ENCODE assay signal across 11 cellular contexts in the genomic region with DNA sequence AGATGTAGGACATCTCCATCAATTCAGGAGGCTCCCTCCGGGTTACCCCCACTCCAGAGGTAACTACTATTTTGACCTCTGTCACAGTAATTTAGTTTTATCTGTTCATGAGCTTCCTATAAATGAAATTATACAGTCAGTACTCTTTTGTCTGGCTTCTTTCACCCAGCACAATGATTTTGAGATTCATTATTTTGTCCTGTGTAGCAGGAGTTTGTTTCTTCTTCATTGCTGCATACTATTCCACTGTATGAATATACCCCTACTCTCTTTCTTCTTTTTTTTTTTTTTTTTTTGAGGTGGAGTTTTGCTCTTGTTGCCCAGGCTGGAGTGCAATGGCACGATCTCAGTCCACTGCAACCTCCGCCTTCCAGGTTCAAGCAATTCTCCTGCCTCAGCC. TPM values are rescaled to one million over a fixed set of nuclear protein-coding genes. Genes with fewer than 3 reads are reported as not detected.
DNase-seq lines count a peak whose midpoint lies in the region; ATAC-seq and TF ChIP-seq lines count a peak whose summit lies in the region.
"Had no signal": no experiment of that assay in that cellular context is flagged by ENCODE, and none has a peak within 500 bp of the region (broad histone marks: within the 10 kb centered on the region; RNA-seq: fewer than 3 reads in every experiment).

No MANE protein-coding gene starts in this region.

- peaks cover 26% of the 10 kb centered on the region for H3K36me3 ChIP-seq in CD4-positive, CD25-positive, alpha-beta regulatory T cell (ENCODE audit: control insufficient read depth, insufficient read depth, low read length)
- H3K36me3 ChIP-seq in gastroesophageal sphincter (peaks cover 0 to 25% of the 10 kb centered on the region in 2 donors), skeletal muscle satellite cell (ENCODE audit: insufficient read depth, low read length) (peaks cover 32% of the 10 kb centered on the region)

- no peak for TF ChIP-seq POLR2A in gastroesophageal sphincter (IDR thresholded peaks at IDR 0.05)

- WGBS in gastroesophageal sphincter (ENCODE audit: low coverage in 1 of 2), 2 donors = 68% methylated on average over 3 of the region's 3 CpGs; no CpG with 5 or more reads in 1 of the 2 donors

- no peak for TF ChIP-seq CTCF in gastroesophageal sphincter (IDR thresholded peaks at IDR 0.05)

- peak overlapping the region; percentile 17 for H3K4me2 ChIP-seq in skeletal muscle satellite cell (ENCODE audit: low read length)

- H3K27ac Mint-ChIP-seq in CD4-positive, CD25-positive, alpha-beta regulatory T cell = peak overlapping the region in 2 of 3 donors; percentile 89 to 91
- peak overlapping the region; percentile 83 for H3K27ac Mint-ChIP-seq in activated CD4-positive, alpha-beta memory T cell treated with anti-CD3 and anti-CD28 coated beads, Interleukin-2, amount 10 ng/mL, durations not matched to agents 7 days and 5 days

- POLR2A ChIA-PET in activated CD4-positive, alpha-beta memory T cell treated with anti-CD3 and anti-CD28 coated beads, Interleukin-2, amount 10 ng/mL, durations not matched to agents 7 days and 5 days (lab: Charles Lee) = interaction anchor here (0.7 to 1.4 kb wide), 2 partner anchors 30 to 70 kb away, joined by 3 read pairs; no protein-coding TSS in a partner anchor

- H3K36me3 Mint-ChIP-seq in CD4-positive, CD25-positive, alpha-beta regulatory T cell = peaks cover 32% of the 10 kb centered on the region
- H3K36me3 Mint-ChIP-seq in activated CD4-positive, alpha-beta memory T cell treated with anti-CD3 and anti-CD28 coated beads, Interleukin-2, amount 10 ng/mL, durations not matched to agents 7 days and 5 days (ENCODE audit: low read depth) = peaks cover 63% of the 10 kb centered on the region

- H3K4me1 ChIP-seq in CD4-positive, CD25-positive, alpha-beta regulatory T cell (ENCODE audit: control insufficient read depth, insufficient read depth, low read length, poor library complexity, severe bottlenecking) = peaks cover 62% of the 10 kb centered on the region
- peaks cover 8 to 87% (median 41%) of the 10 kb centered on the region in 3 donors for H3K4me1 ChIP-seq in gastroesophageal sphincter
- H3K4me1 ChIP-seq in skeletal muscle satellite cell (ENCODE audit: control insufficient read depth, insufficient read depth, low read length) = peaks cover 63% of the 10 kb centered on the region

- H3K4me3 ChIP-seq in CD4-positive, CD25-positive, alpha-beta regulatory T cell (ENCODE audit: low read depth, low read length) = no peak overlapping the region
- H3K4me3 ChIP-seq in gastroesophageal sphincter (peak overlapping the region in 1 of 2 donors; percentile 30), skeletal muscle satellite cell (ENCODE audit: low read length) (no peak overlapping the region)

- ATAC-seq in CD4-positive, CD25-positive, alpha-beta regulatory T cell (ENCODE audit: low read depth in 2 of 2) = no peak
- ATAC-seq in gastroesophageal sphincter = no peak
- no peak for ATAC-seq in GM21529 (IDR thresholded peaks at IDR 0.05; ENCODE audit: unreplicated experiment)
- ATAC-seq in HG03039 (IDR thresholded peaks at IDR 0.05; ENCODE audit: unreplicated experiment) = no peak

- H3K4me3 Mint-ChIP-seq in CD4-positive, CD25-positive, alpha-beta regulatory T cell = peak overlapping the region in 2 of 4 donors; percentile 73 to 87
- H3K4me3 Mint-ChIP-seq in activated CD4-positive, alpha-beta memory T cell treated with anti-CD3 and anti-CD28 coated beads, Interleukin-2, amount 10 ng/mL, durations not matched to agents 7 days and 5 days = no peak overlapping the region

- H3K4me1 Mint-ChIP-seq in CD4-positive, CD25-positive, alpha-beta regulatory T cell = peaks cover 15 to 84% (median 57%) of the 10 kb centered on the region in 4 donors
- H3K4me1 Mint-ChIP-seq in activated CD4-positive, alpha-beta memory T cell treated with anti-CD3 and anti-CD28 coated beads, Interleukin-2, amount 10 ng/mL, durations not matched to agents 7 days and 5 days = peaks cover 81% of the 10 kb centered on the region

- no peak for TF ChIP-seq EP300 in gastroesophageal sphincter (IDR thresholded peaks at IDR 0.05)

- H3K9ac ChIP-seq in skeletal muscle satellite cell (ENCODE audit: low read depth, low read length) = peak overlapping the region; percentile 81

- no peaks in the 10 kb centered on the region for H3K27me3 ChIP-seq in CD4-positive, CD25-positive, alpha-beta regulatory T cell (ENCODE audit: control insufficient read depth, insufficient read depth, low read length)
- H3K27me3 ChIP-seq in gastroesophageal sphincter (no peaks in the 10 kb centered on the region), skeletal muscle satellite cell (ENCODE audit: control insufficient read depth, insufficient read depth, low read length) (no peaks in the 10 kb centered on the region)

- peaks cover 0 to 2% (median 0%) of the 10 kb centered on the region in 7 donors for H3K9me3 Mint-ChIP-seq in CD4-positive, CD25-positive, alpha-beta regulatory T cell
- no peaks in the 10 kb centered on the region for H3K9me3 Mint-ChIP-seq in activated CD4-positive, alpha-beta memory T cell treated with anti-CD3 and anti-CD28 coated beads, Interleukin-2, amount 10 ng/mL, durations not matched to agents 7 days and 5 days

- H3K27ac ChIP-seq in CD4-positive, CD25-positive, alpha-beta regulatory T cell (ENCODE audit: insufficient read depth, low read length, poor library complexity, severe bottlenecking) = peak overlapping the region; percentile 66
- peak overlapping the region; percentile 88 to 97 (median 96) for H3K27ac ChIP-seq in gastroesophageal sphincter

- H3K27me3 Mint-ChIP-seq in CD4-positive, CD25-positive, alpha-beta regulatory T cell = no peaks in the 10 kb centered on the region
- H3K27me3 Mint-ChIP-seq in activated CD4-positive, alpha-beta memory T cell treated with anti-CD3 and anti-CD28 coated beads, Interleukin-2, amount 10 ng/mL, durations not matched to agents 7 days and 5 days = no peaks in the 10 kb centered on the region

- no peak for DNase-seq in CD4-positive, CD25-positive, alpha-beta regulatory T cell
- no peak for DNase-seq in activated CD4-positive, alpha-beta memory T cell treated with anti-CD3 and anti-CD28 coated beads, Interleukin-2, amount 10 ng/mL, durations not matched to agents 7 days and 5 days
- DNase-seq in stimulated activated CD4-positive, alpha-beta T cell treated with anti-CD3 and anti-CD28 coated beads, Interleukin-4, amount 100 ng/mL, for 4 hours = no peak
- no peak for DNase-seq in T-helper 1 cell
- DNase-seq: NCI-H1930, OCI-M1 had no signal

- no peaks in the 10 kb centered on the region for H3K9me3 ChIP-seq in CD4-positive, CD25-positive, alpha-beta regulatory T cell (ENCODE audit: control insufficient read depth in 2 of 2, low read length in 2 of 2)
- peaks cover 0 to 5% (median 0%) of the 10 kb centered on the region in 3 donors for H3K9me3 ChIP-seq in gastroesophageal sphincter
- no peaks in the 10 kb centered on the region for H3K9me3 ChIP-seq in skeletal muscle satellite cell (replicated peaks; ENCODE audit: low read length)

- CTCF ChIA-PET in activated CD4-positive, alpha-beta memory T cell treated with anti-CD3 and anti-CD28 coated beads, Interleukin-2, amount 10 ng/mL, durations not matched to agents 7 days and 5 days (lab: Charles Lee) = interaction anchor here (0.7 kb wide), 1 partner anchor 9 kb away, joined by 6 read pairs; no protein-coding TSS in a partner anchor

RNA-seq across cellular contexts. Expression of gene AP5S1, which starts 11.8 kb away (rescaled TPM):
- total RNA-seq in CD4-positive, CD25-positive, alpha-beta regulatory T cell = 10.5 TPM
- 10 to 100 TPM; 18.7 to 22.2 (median 20.4) TPM for polyA plus RNA-seq in CD4-positive, CD25-positive, alpha-beta regulatory T cell
- 10 to 100 TPM; 12.7 to 15.5 TPM for total RNA-seq in activated CD4-positive, alpha-beta memory T cell treated with anti-CD3 and anti-CD28 coated beads, Interleukin-2, amount 10 ng/mL, durations not matched to agents 7 days and 5 days
- 10 to 100 TPM; 10.4 to 12.1 (median 11.0) TPM for total RNA-seq in gastroesophageal sphincter
- total RNA-seq in skeletal muscle satellite cell (2012; rRNA removed) = 20.5 and 22.1 TPM in 2 replicates

RNA-seq across cellular contexts. Expression of gene CDC25B, which starts 12.4 kb away (rescaled TPM):
- total RNA-seq in CD4-positive, CD25-positive, alpha-beta regulatory T cell = 310 TPM
- polyA plus RNA-seq in CD4-positive, CD25-positive, alpha-beta regulatory T cell = 10 to 100 TPM; 39.7 to 48.4 (median 47.0) TPM
- 100 to 1,000 TPM; 452 to 454 TPM for total RNA-seq in activated CD4-positive, alpha-beta memory T cell treated with anti-CD3 and anti-CD28 coated beads, Interleukin-2, amount 10 ng/mL, durations not matched to agents 7 days and 5 days
- 10 to 100 TPM; 14.5 to 39.7 (median 38.4) TPM for total RNA-seq in gastroesophageal sphincter
- 26.6 and 32.2 TPM in 2 replicates for total RNA-seq in skeletal muscle satellite cell (2012; rRNA removed)

RNA-seq across cellular contexts. Expression of gene CENPB, which starts 22.0 kb away (rescaled TPM):
- 38.5 TPM for total RNA-seq in CD4-positive, CD25-positive, alpha-beta regulatory T cell
- polyA plus RNA-seq in CD4-positive, CD25-positive, alpha-beta regulatory T cell = 1 to 10 TPM; 1.2 to 1.9 (median 1.5) TPM
- total RNA-seq in activated CD4-positive, alpha-beta memory T cell treated with anti-CD3 and anti-CD28 coated beads, Interleukin-2, amount 10 ng/mL, durations not matched to agents 7 days and 5 days = 10 to 100 TPM; 67.0 to 68.0 TPM
- 100 to 1,000 TPM; 134 to 200 (median 139) TPM for total RNA-seq in gastroesophageal sphincter
- total RNA-seq in skeletal muscle satellite cell (2012; rRNA removed) = 125 and 146 TPM in 2 replicates

RNA-seq across cellular contexts. Expression of gene SPEF1, which starts 27.3 kb away (rescaled TPM):
- total RNA-seq in CD4-positive, CD25-positive, alpha-beta regulatory T cell = not detected
- polyA plus RNA-seq in CD4-positive, CD25-positive, alpha-beta regulatory T cell = not detected
- total RNA-seq in activated CD4-positive, alpha-beta memory T cell treated with anti-CD3 and anti-CD28 coated beads, Interleukin-2, amount 10 ng/mL, durations not matched to agents 7 days and 5 days = not detected
- total RNA-seq in gastroesophageal sphincter = not detected
- not detected in 2 replicates for total RNA-seq in skeletal muscle satellite cell (2012; rRNA removed)
- total RNA-seq: HT1080 had no signal

RNA-seq across cellular contexts. Expression of gene MAVS, which starts 38.1 kb away (rescaled TPM):
- total RNA-seq in CD4-positive, CD25-positive, alpha-beta regulatory T cell = 26.1 TPM
- polyA plus RNA-seq in CD4-positive, CD25-positive, alpha-beta regulatory T cell = 1 to 10 TPM; 3.5 to 4.7 (median 3.8) TPM
- total RNA-seq in activated CD4-positive, alpha-beta memory T cell treated with anti-CD3 and anti-CD28 coated beads, Interleukin-2, amount 10 ng/mL, durations not matched to agents 7 days and 5 days = 10 to 100 TPM; 31.1 to 31.6 TPM
- total RNA-seq in gastroesophageal sphincter = 10 to 100 TPM; 28.5 to 50.0 (median 40.1) TPM
- total RNA-seq in skeletal muscle satellite cell (2012; rRNA removed) = 22.7 and 24.6 TPM in 2 replicates
